Comparison of ENCODE assay signal across 27 cellular contexts in the genomic region with DNA sequence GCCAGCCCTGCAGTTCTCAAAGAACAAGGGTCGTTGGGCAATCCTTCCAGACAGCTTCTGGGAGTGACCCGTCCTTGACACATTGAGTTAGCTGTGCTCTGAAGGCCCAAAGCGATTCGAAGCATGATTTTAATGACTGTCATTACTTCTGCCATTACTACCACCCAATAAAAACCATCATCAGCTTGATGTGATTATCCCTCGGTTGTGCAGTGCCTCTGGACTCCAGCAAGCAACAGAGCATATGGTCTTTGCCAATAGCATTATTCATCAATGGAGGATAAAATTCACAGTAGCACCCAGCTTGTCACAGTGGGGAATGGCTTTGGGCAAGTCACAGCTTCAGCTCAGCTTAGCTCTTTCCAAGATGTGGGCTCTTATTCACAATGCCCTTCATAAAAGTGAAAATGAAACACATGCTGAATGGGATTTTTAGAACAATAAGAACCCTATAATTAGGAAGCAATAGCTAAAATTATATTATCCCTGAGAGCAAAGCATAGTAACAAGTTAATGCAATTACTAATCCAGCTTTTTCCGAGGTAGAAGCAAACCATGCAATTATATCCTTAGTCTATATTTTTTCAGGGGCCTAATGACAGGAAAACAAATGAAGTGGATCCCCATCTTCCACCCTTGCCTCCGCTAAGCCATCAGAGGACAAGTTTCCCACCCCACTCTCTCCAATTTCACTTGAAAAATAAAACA.
A peak's percentile ranks its signal among the peaks of the same experiment; 100 is the strongest.
DNase-seq lines count a peak whose midpoint lies in the region; ATAC-seq, FAIRE-seq and TF ChIP-seq lines count a peak whose summit lies in the region.
"Had no signal": no experiment of that assay in that cellular context is flagged by ENCODE, and none has a peak within 500 bp of the region (broad histone marks: within the 10 kb centered on the region; RNA-seq: fewer than 3 reads in every experiment).

No MANE protein-coding gene starts in this region.

- H3K27ac Mint-ChIP-seq in chondrocyte (ENCODE audit: unreplicated experiment) = peak overlapping the region; percentile 6
- H3K27ac Mint-ChIP-seq: activated CD8-positive, alpha-beta memory T cell treated with anti-CD3 and anti-CD28 coated beads, Interleukin-2, amount 10 ng/mL, durations not matched to agents 7 days and 5 days; B cell; natural killer cell; WTC11 had no signal

- no peaks in the 10 kb centered on the region for H3K9me3 Mint-ChIP-seq in chondrocyte (ENCODE audit: low read depth)
- H3K9me3 Mint-ChIP-seq: natural killer cell, WTC11 had no signal

- H3K27me3 ChIP-seq in HepG2 (ENCODE audit: control insufficient read depth in 1 of 2, insufficient read depth in 2 of 2, low read length in 2 of 2) (no peaks in the 10 kb centered on the region), right lobe of liver (no peaks in the 10 kb centered on the region)
- H3K27me3 ChIP-seq: adrenal gland, Peyer's patch, stomach, tibial artery had no signal

- H3K4me2 ChIP-seq in HepG2 (ENCODE audit: low read depth, low read length) = no peak overlapping the region

- TF ChIP-seq RAD21 in HepG2 (CRISPR knock-in tag; IDR thresholded peaks at IDR 0.05) = no peak

- in situ Hi-C loops in HepG2 (cut with HindIII; ENCODE audit: extremely low pct_ligation_motif_present, low pct_unique_long_range_greater_than_20kb) = no loop called here

- H3K79me2 ChIP-seq in HepG2 (ENCODE audit: insufficient read depth, low read length) = no peaks in the 10 kb centered on the region

- no peak overlapping the region for H3K27ac ChIP-seq in HepG2 (ENCODE audit: extremely low read length, insufficient read depth, low read length)
- no peak overlapping the region for H3K27ac ChIP-seq in right lobe of liver
- H3K27ac ChIP-seq: adrenal gland, stomach, tibial artery had no signal

- H3K4me1 Mint-ChIP-seq in chondrocyte (ENCODE audit: low read depth) = peaks cover 41% of the 10 kb centered on the region

- DNase-seq in HepG2 (ENCODE audit: low spot score) (no peak), right lobe of liver (no peak), NCI-H69 (lab: John Stamatoyannopoulos, UW) (peak; percentile 99), chondrocyte (ENCODE audit: low spot score) (no peak), DMS53 (lab: John Stamatoyannopoulos, UW) (no peak), AG08395 (ENCODE audit: low spot score) (no peak), GM20000 (ENCODE audit: low spot score) (no peak)
- DNase-seq: activated CD4-positive, alpha-beta T cell treated with anti-CD3 and anti-CD28 coated beads, Interleukin-2, amount 50 U/mL, for 1 hour; activated CD8-positive, alpha-beta memory T cell treated with anti-CD3 and anti-CD28 coated beads, Interleukin-2, amount 10 ng/mL, durations not matched to agents 7 days and 5 days; activated naive CD4-positive, alpha-beta T cell; activated T-cell treated with anti-CD3 and anti-CD28 coated beads, Interleukin-2, amount 50 U/mL, for 48 hours; adrenal gland; CD8-positive, alpha-beta memory T cell; GDM1; natural killer cell; NCI-H146; NCI-H446 treated with DMSO at 0.1 percent for 48 hours; stomach; tibial artery had no signal

- TF ChIP-seq EP300 in HepG2 (IDR thresholded peaks at IDR 0.05; ENCODE audit: low read depth in 2 of 2, low read length in 2 of 2) (no peak), HepG2 (CRISPR knock-in tag; IDR thresholded peaks at IDR 0.05; ENCODE audit: borderline replicate concordance) (no peak)

- no peaks in the 10 kb centered on the region for H4K20me1 ChIP-seq in HepG2 (ENCODE audit: insufficient read depth, low read length)

- TF ChIP-seq POLR2A in HepG2 (IDR thresholded peaks at IDR 0.05; ENCODE audit: insufficient read depth in 1 of 2, low read depth in 2 of 2, low read length in 2 of 2) = no peak
- no peak for TF ChIP-seq POLR2A in right lobe of liver (IDR thresholded peaks at IDR 0.05)

- WGBS in HepG2 (ENCODE audit: low lambda C conversion rate) = 82% methylated on average over 7 of the region's 7 CpGs
- 83% methylated on average over 5 of the region's 7 CpGs for WGBS in right lobe of liver (ENCODE audit: insufficient coverage, low coverage, low lambda C conversion rate, missing lambda C conversion rate)

- H3K36me3 Mint-ChIP-seq in chondrocyte (ENCODE audit: low read depth) = no peaks in the 10 kb centered on the region
- H3K36me3 Mint-ChIP-seq: CD8-positive, alpha-beta memory T cell; natural killer cell; WTC11 had no signal

- POLR2A ChIA-PET in HepG2 (lab: Yijun Ruan, JAX) = no interaction called here

- H3K4me3 Mint-ChIP-seq in chondrocyte (ENCODE audit: unreplicated experiment) = no peak overlapping the region
- H3K4me3 Mint-ChIP-seq: activated CD8-positive, alpha-beta memory T cell treated with anti-CD3 and anti-CD28 coated beads, Interleukin-2, amount 10 ng/mL, durations not matched to agents 7 days and 5 days; B cell; CD8-positive, alpha-beta memory T cell; natural killer cell; WTC11 had no signal

- H3K9me3 ChIP-seq in HepG2 (ENCODE audit: low read length) (no peaks in the 10 kb centered on the region), right lobe of liver (no peaks in the 10 kb centered on the region)
- H3K9me3 ChIP-seq: adrenal gland, Peyer's patch, stomach, tibial artery had no signal

- FAIRE-seq in HepG2 (lab: Jason Lieb, UNC) = no peak
- FAIRE-seq: A204.1, H54, K562, keratinocyte had no signal

- no peak for ATAC-seq in HepG2
- ATAC-seq in right lobe of liver = no peak
- no peak for ATAC-seq in HG02798 (IDR thresholded peaks at IDR 0.05; ENCODE audit: poor library complexity, unreplicated experiment)
- ATAC-seq: activated CD8-positive, alpha-beta memory T cell treated with anti-CD3 and anti-CD28 coated beads, Interleukin-2, amount 10 ng/mL, durations not matched to agents 7 days and 5 days; K562; natural killer cell; WTC11 had no signal

- H3K4me1 ChIP-seq in HepG2 (ENCODE audit: insufficient read depth, low read length) (peaks cover 79% of the 10 kb centered on the region), right lobe of liver (peaks cover 0 to 7% (median 0%) of the 10 kb centered on the region in 4 donors)
- H3K4me1 ChIP-seq: stomach had no signal

- H3K36me3 ChIP-seq in HepG2 (replicated peaks in 1 of 2; ENCODE audit: control insufficient read depth in 1 of 2, insufficient read depth in 2 of 2, low read length in 2 of 2) (no peaks in the 10 kb centered on the region), right lobe of liver (no peaks in the 10 kb centered on the region)
- H3K36me3 ChIP-seq: adrenal gland, Peyer's patch, stomach, tibial artery had no signal

- BruUV-seq in HepG2 (replicated peaks; lab: Mats Ljungman, UMichigan) = no TSS peak

- H3K27me3 Mint-ChIP-seq in chondrocyte (ENCODE audit: low read depth) = no peaks in the 10 kb centered on the region
- H3K27me3 Mint-ChIP-seq: activated CD8-positive, alpha-beta memory T cell treated with anti-CD3 and anti-CD28 coated beads, Interleukin-2, amount 10 ng/mL, durations not matched to agents 7 days and 5 days; B cell; CD8-positive, alpha-beta memory T cell had no signal

- intact Hi-C loops in HepG2 (cut with micrococcal nuclease; ENCODE audit: unreplicated experiment) = no loop called here
- intact Hi-C loops in right lobe of liver (cut with DNase I) = no loop called here

- no peak overlapping the region for H3K9ac ChIP-seq in HepG2 (ENCODE audit: insufficient read depth, low read depth, low read length)

- H3K4me3 ChIP-seq in HepG2 (replicated peaks in 1 of 3; ENCODE audit: insufficient read depth in 1 of 3, low read depth in 2 of 3, low read length in 3 of 3) (no peak overlapping the region), right lobe of liver (no peak overlapping the region)
- H3K4me3 ChIP-seq: adrenal gland, K562, Peyer's patch, stomach, tibial artery had no signal

- H2AFZ ChIP-seq in HepG2 (ENCODE audit: low read length) = no peak overlapping the region

- TF ChIP-seq CTCF in HepG2 (CRISPR knock-in tag; IDR thresholded peaks at IDR 0.05) (no peak), right lobe of liver (IDR thresholded peaks at IDR 0.05) (no peak), chondrocyte (IDR thresholded peaks at IDR 0.05) (no peak), GM20000 (IDR thresholded peaks at IDR 0.05; ENCODE audit: extremely low read depth, missing control alignments) (no peak)

- CTCF ChIA-PET in HepG2 (lab: Yijun Ruan, JAX; ENCODE audit: low intra/inter-chr PET ratio, low total read pairs) = no interaction called here

TF ChIP-seq in HepG2, 621 proteins besides CTCF, POLR2A, EP300 and RAD21 (continues in another document):
- 0 out of 2 replicates have a peak, but pooled peaks have one; percentile 19 for TF ChIP-seq RARA (CRISPR knock-in tag; IDR thresholded peaks at IDR 0.05)
- 0 out of 2 replicates have a peak, but pooled peaks have one; percentile 13 for TF ChIP-seq CEBPB (IDR thresholded peaks at IDR 0.05; ENCODE audit: borderline replicate concordance, low read depth, low read length)
